In the genomic region with DNA sequence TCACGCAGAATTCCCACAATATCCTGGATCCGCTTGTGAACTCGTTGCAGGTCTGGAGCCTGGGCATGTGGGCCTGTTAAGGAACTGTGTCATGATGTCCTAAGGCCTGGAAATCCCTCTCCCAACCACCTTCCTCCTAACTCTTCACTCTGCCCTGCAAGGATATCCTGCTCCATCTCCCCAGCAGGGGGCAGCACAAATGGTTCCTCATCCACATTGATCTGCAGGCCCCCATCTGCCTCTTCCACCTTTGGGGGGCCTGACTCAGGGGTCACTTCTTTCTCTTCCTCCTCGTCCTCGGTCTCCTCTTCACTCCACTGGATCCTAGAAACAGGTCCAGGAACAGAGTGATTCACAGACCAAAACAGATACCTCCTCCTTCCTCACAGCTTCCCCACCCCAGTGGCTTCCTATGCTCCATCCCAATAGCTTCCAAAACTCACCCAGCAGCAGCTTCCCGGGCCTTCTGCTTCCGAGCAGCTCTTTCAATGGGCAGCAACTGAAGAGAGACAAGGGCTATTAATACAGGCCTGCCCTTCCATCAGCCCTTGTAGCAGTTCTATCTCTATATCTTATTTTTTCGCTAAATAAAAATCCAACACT, we compare ENCODE assay signal across 8 cellular contexts. TPM values are rescaled to one million over a fixed set of nuclear protein-coding genes. Genes with fewer than 3 reads are reported as not detected.
DNase-seq lines count a peak whose midpoint lies in the region; ATAC-seq, FAIRE-seq and TF ChIP-seq lines count a peak whose summit lies in the region.

No MANE protein-coding gene starts in this region.

- intact Hi-C loops in left ventricle myocardium superior (cut with micrococcal nuclease) = no loop called here

- H3K27me3 ChIP-seq in H9 (ENCODE audit: insufficient read depth, low read length) = no peaks in the 10 kb centered on the region

- peaks cover 7 to 10% of the 10 kb centered on the region in 2 experiments for H3K4me1 Mint-ChIP-seq in H9

- H3K27ac ChIP-seq in H9 (ENCODE audit: insufficient read length, low read depth, low read length) = no peak overlapping the region

- no peak overlapping the region for H2BK15ac ChIP-seq in H9 (ENCODE audit: low read depth, low read length)

- no peak overlapping the region for H3K14ac ChIP-seq in H9 (ENCODE audit: insufficient read depth, low read length)

- no peak overlapping the region for H3T11ph ChIP-seq in H9 (ENCODE audit: low read length)

- H2BK12ac ChIP-seq in H9 (ENCODE audit: insufficient read length, low read depth, low read length) = no peak overlapping the region

- H4K91ac ChIP-seq in H9 (ENCODE audit: insufficient read length, low read depth, low read length) = no peak overlapping the region

- no peak overlapping the region for H2BK120ac ChIP-seq in H9 (ENCODE audit: low read depth, low read length, poor library complexity, severe bottlenecking)

- no peak overlapping the region for H3K9ac ChIP-seq in H9 (ENCODE audit: extremely low read depth, insufficient read length, low read length)

- H3K56ac ChIP-seq in H9 (ENCODE audit: insufficient read length, low read depth, low read length) = no peak overlapping the region

- H2BK5ac ChIP-seq in H9 (ENCODE audit: insufficient read length, low read length) = no peak overlapping the region

- H3K4ac ChIP-seq in H9 (ENCODE audit: low read depth, low read length) = no peak overlapping the region

- TF ChIP-seq CTCF in H9 (conservative IDR thresholded peaks at IDR 0.05) = peak; percentile 89

- H2AFZ ChIP-seq in H9 (ENCODE audit: low read length) = no peak overlapping the region

- peaks cover 8% of the 10 kb centered on the region for H3K79me1 ChIP-seq in H9 (ENCODE audit: insufficient read depth, low read depth, low read length, poor library complexity, severe bottlenecking)

- ATAC-seq in left ventricle myocardium superior = no peak
- no peak for ATAC-seq in GM21825 (IDR thresholded peaks at IDR 0.05; ENCODE audit: unreplicated experiment)

- peaks cover 77 to 92% (median 78%) of the 10 kb centered on the region in 3 experiments for H3K36me3 Mint-ChIP-seq in H9 (ENCODE audit: insufficient read depth in 1 of 3, low read depth in 3 of 3)

- H3K4me1 ChIP-seq in H9 (ENCODE audit: insufficient read depth, low read length) = peaks cover 2% of the 10 kb centered on the region; the same call in 1 of the 2 replicates

- no CpG with 5 or more reads among the region's 8 CpGs for whole genome bisulfite sequencing in H9 (ENCODE audit: extremely low coverage, insufficient read length, low lambda C conversion rate)

- no peak overlapping the region for H2BK20ac ChIP-seq in H9 (ENCODE audit: low read depth, low read length, poor library complexity, severe bottlenecking)

- no peaks in the 10 kb centered on the region for H3K9me3 ChIP-seq in H9 (ENCODE audit: control insufficient read depth, low read depth, low read length)

- H3K23me2 ChIP-seq in H9 (ENCODE audit: insufficient read length, low read depth, low read length, poor library complexity, severe bottlenecking) = peaks cover 10% of the 10 kb centered on the region

- H3K79me2 ChIP-seq in H9 (ENCODE audit: insufficient read depth, low read length) = peaks cover 7% of the 10 kb centered on the region; the same call in 1 of the 2 replicates

- no peak overlapping the region for H3K23ac ChIP-seq in H9 (ENCODE audit: insufficient read length, low read depth, low read length)

- no peak overlapping the region for H3K4me2 ChIP-seq in H9 (ENCODE audit: insufficient read depth, insufficient read length, low read length)

- H3K4me3 Mint-ChIP-seq in H9 = no peak overlapping the region; a peak in 1 of 5 replicates

- H4K20me1 ChIP-seq in H9 (ENCODE audit: control insufficient read depth, insufficient read depth, insufficient read length) = no peaks in the 10 kb centered on the region

- no peaks in the 10 kb centered on the region for H3K9me3 Mint-ChIP-seq in H9

- H4K5ac ChIP-seq in H9 (ENCODE audit: insufficient read length, low read depth, low read length) = no peak overlapping the region

- no peak overlapping the region for H4K8ac ChIP-seq in H9 (replicated peaks; ENCODE audit: insufficient read length, low read depth, low read length)

- H3K27me3 Mint-ChIP-seq in H9 (ENCODE audit: low read depth) = peaks cover 1% of the 10 kb centered on the region

- peak overlapping the region in 2 of 3 experiments; percentile 4 to 86; a peak in 2 of 7 replicates for H3K27ac Mint-ChIP-seq in H9

- peak; percentile 26 to 39 for DNase-seq in AML-193 (lab: John Stamatoyannopoulos, UW)
- peak; percentile 77 for DNase-seq in H9
- peak; percentile 72 for DNase-seq in SK-N-DZ (ENCODE audit: low spot score)
- peak; percentile 70 for DNase-seq in activated naive CD4-positive, alpha-beta T cell treated with Interleukin-2 at 50 U/mL for 16 hours
- peak; percentile 68 for DNase-seq in left ventricle myocardium superior
- DNase-seq in stimulated activated CD4-positive, alpha-beta T cell treated with anti-CD3 and anti-CD28 coated beads, Interleukin-15, amount 100 ng/mL, for 48 hours (ENCODE audit: low read depth in 2 of 2) = peak; percentile 40 to 51
- no peak for DNase-seq in RCC 7860 (ENCODE audit: low spot score)

- no peak for FAIRE-seq in RCC 7860 (lab: Jason Lieb, UNC)

- H3K18ac ChIP-seq in H9 (ENCODE audit: insufficient read length, low read depth, low read length) = no peak overlapping the region

- H2AK5ac ChIP-seq in H9 (ENCODE audit: insufficient read length, low read length) = no peak overlapping the region

RNA-seq across cellular contexts. Expression of a gene that starts 4.5 kb away (rescaled TPM):
- total RNA-seq in H9 (2021) (136 and 137 TPM in 2 replicates), left ventricle myocardium superior (16.1 TPM)
- polyA plus RNA-seq in SK-N-DZ (2014; cell fraction: cytosol; rRNA removed) = 98.4 and 102 TPM in 2 replicates
- 461 and 536 TPM in 2 replicates for polyA plus RNA-seq in SK-N-DZ (2014; cell fraction: nucleus; rRNA removed)

RNA-seq across cellular contexts. Expression of a gene that starts 7.7 kb away (rescaled TPM):
- total RNA-seq in H9 (2021) (16.3 and 17.9 TPM in 2 replicates), left ventricle myocardium superior (14.9 TPM)
- 21.3 and 26.0 TPM in 2 replicates for polyA plus RNA-seq in SK-N-DZ (2014; cell fraction: cytosol; rRNA removed)
- polyA plus RNA-seq in SK-N-DZ (2014; cell fraction: nucleus; rRNA removed) = 84.3 and 84.6 TPM in 2 replicates

RNA-seq across cellular contexts. Expression of a gene that starts 29.2 kb away (rescaled TPM):
- total RNA-seq in H9 (2021) (4,581 and 4,651 TPM in 2 replicates), left ventricle myocardium superior (4,526 TPM)
- polyA plus RNA-seq in SK-N-DZ (2014; cell fraction: cytosol; rRNA removed) = 4,691 and 5,509 TPM in 2 replicates
- 2,355 and 2,713 TPM in 2 replicates for polyA plus RNA-seq in SK-N-DZ (2014; cell fraction: nucleus; rRNA removed)

RNA-seq across cellular contexts. Expression of a gene that starts 43.6 kb away (rescaled TPM):
- total RNA-seq in H9 (2021) = 334 and 346 TPM in 2 replicates
- polyA plus RNA-seq in SK-N-DZ (2014; cell fraction: cytosol; rRNA removed) = 266 and 275 TPM in 2 replicates
- 459 and 474 TPM in 2 replicates for polyA plus RNA-seq in SK-N-DZ (2014; cell fraction: nucleus; rRNA removed)
- 159 TPM for total RNA-seq in left ventricle myocardium superior
